8 cellular contexts compared by ENCODE assay signal in the genomic region with DNA sequence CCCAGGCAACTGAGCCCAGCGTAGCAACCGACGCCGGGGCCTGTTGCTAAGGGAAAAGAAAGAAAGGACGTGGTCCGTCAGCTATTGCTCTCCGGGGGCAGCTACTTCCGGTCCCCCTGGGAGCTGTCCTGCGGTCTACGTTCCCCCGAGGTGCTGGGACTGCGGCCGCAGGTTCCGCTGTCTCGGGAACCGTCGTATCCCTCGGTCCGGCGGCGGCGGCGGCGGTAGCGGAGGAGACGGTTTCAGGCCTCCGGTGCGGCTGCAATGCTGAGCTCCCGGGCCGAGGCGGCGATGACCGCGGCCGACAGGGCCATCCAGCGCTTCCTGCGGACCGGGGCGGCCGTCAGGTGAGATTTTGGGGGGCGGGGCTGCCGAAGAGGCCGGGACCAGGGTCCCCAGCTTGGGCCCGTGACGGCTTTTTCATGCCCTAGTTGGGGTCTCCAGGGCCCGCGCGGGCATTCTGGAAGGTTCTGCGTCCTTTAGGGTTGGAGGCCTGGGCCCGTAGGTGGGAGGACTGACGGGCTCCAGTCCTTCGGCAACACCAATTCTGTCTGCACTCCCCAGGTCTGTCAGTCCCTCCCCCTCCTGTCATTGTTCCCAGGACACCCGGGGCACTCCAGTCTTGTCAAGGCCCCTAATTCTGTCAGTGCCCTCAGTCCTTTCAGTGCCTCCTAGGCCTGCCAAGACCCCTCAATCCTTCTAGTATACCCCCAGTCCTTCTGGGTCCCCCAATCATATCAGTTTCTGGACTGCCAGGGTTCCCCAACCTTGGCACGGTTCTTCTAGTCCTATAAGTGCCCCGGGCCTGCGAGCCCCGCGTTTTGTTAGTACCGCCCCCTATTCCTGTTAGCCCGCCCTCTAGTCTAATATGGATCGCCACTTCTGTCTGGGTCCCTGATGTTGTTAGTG. TPM values are rescaled to one million over a fixed set of nuclear protein-coding genes. Genes with fewer than 3 reads are reported as not detected.
DNase-seq lines count a peak whose midpoint lies in the region; ATAC-seq and TF ChIP-seq lines count a peak whose summit lies in the region.

USP30 (plus strand) TSS at position 162 of the 909 bp plus-strand sequence; CDS start at position 265, 103 bp downstream.

- no peaks in the 10 kb centered on the region for H3K27me3 Mint-ChIP-seq in activated CD4-positive, alpha-beta memory T cell treated with anti-CD3 and anti-CD28 coated beads, Interleukin-2, amount 10 ng/mL, durations not matched to agents 7 days and 5 days

- TF ChIP-seq CTCF in lower lobe of right lung (IDR thresholded peaks at IDR 0.05), result no peak

- POLR2A ChIA-PET in activated CD4-positive, alpha-beta memory T cell treated with anti-CD3 and anti-CD28 coated beads, Interleukin-2, amount 10 ng/mL, durations not matched to agents 7 days and 5 days (lab: Charles Lee), result interaction anchor here (0.9 to 3.0 kb wide), 8 partner anchors 34 to 419 kb away, joined by 3 to 13 read pairs (median 5); partner anchors contain the start of genes ALKBH2, SELPLG, SSH1 and UNG

- H3K36me3 ChIP-seq in ectodermal cell (ENCODE audit: control insufficient read depth, insufficient read depth, low read length) (no peaks in the 10 kb centered on the region), lower lobe of right lung (peaks cover 11% of the 10 kb centered on the region)

- ATAC-seq in GM19372 (IDR thresholded peaks at IDR 0.05; ENCODE audit: low read depth, unreplicated experiment), result peak; percentile 74
- ATAC-seq in HG03521 (IDR thresholded peaks at IDR 0.05; ENCODE audit: unreplicated experiment), result peak; percentile 78
- ATAC-seq in lower lobe of right lung, result peak; percentile 96 to 98

- peaks cover 6% of the 10 kb centered on the region for H3K36me3 Mint-ChIP-seq in activated CD4-positive, alpha-beta memory T cell treated with anti-CD3 and anti-CD28 coated beads, Interleukin-2, amount 10 ng/mL, durations not matched to agents 7 days and 5 days (ENCODE audit: low read depth)

- H3K4me3 ChIP-seq in ectodermal cell (ENCODE audit: insufficient read depth, low read depth, low read length) (peak within 1 kb of the TSS; percentile 95), lower lobe of right lung (peak within 1 kb of the TSS; percentile 100)

- CTCF ChIA-PET in activated CD4-positive, alpha-beta memory T cell treated with anti-CD3 and anti-CD28 coated beads, Interleukin-2, amount 10 ng/mL, durations not matched to agents 7 days and 5 days (lab: Charles Lee), result interaction anchor here (0.6 to 1.7 kb wide), 2 partner anchors 40 to 191 kb away, joined by 3 to 4 read pairs; partner anchors contain the start of gene ALKBH2

- no peak within 1 kb of the TSS for H3K27ac ChIP-seq in ectodermal cell (ENCODE audit: insufficient read depth, low read depth, low read length, poor library complexity, severe bottlenecking)
- H3K27ac ChIP-seq in lower lobe of right lung, result peak within 1 kb of the TSS; percentile 94

- H3K4me1 ChIP-seq in ectodermal cell (ENCODE audit: control insufficient read depth, insufficient read depth, low read length) (peaks cover 7% of the 10 kb centered on the region), lower lobe of right lung (peaks cover 24% of the 10 kb centered on the region)

- H3K4me3 Mint-ChIP-seq in activated CD4-positive, alpha-beta memory T cell treated with anti-CD3 and anti-CD28 coated beads, Interleukin-2, amount 10 ng/mL, durations not matched to agents 7 days and 5 days, result peak within 1 kb of the TSS; percentile 85

- DNase-seq in CD1c-positive myeloid dendritic cell (ENCODE audit: extremely low spot score), result peak; percentile 91
- peak; percentile 85 for DNase-seq in NCI-H774 (lab: John Stamatoyannopoulos, UW)
- peak; percentile 85 for DNase-seq in activated CD4-positive, alpha-beta memory T cell treated with anti-CD3 and anti-CD28 coated beads, Interleukin-2, amount 10 ng/mL, durations not matched to agents 7 days and 5 days
- peak; percentile 89 for DNase-seq in lower lobe of right lung
- peak; percentile 75 to 78 for DNase-seq in stimulated activated CD4-positive, alpha-beta T cell treated with anti-CD3 and anti-CD28 coated beads, Interleukin-4, amount 100 ng/mL, for 48 hours (ENCODE audit: low read depth in 2 of 2)

- H3K27ac Mint-ChIP-seq in activated CD4-positive, alpha-beta memory T cell treated with anti-CD3 and anti-CD28 coated beads, Interleukin-2, amount 10 ng/mL, durations not matched to agents 7 days and 5 days, result peak within 1 kb of the TSS; percentile 91

- H3K27me3 ChIP-seq in ectodermal cell (ENCODE audit: control insufficient read depth, insufficient read depth, low read length, poor library complexity, severe bottlenecking) (no peaks in the 10 kb centered on the region), lower lobe of right lung (ENCODE audit: low read depth) (no peaks in the 10 kb centered on the region)

- 0% methylated on average over 61 of the region's 61 CpGs for WGBS in ectodermal cell, 2 experiments

- H3K4me1 Mint-ChIP-seq in activated CD4-positive, alpha-beta memory T cell treated with anti-CD3 and anti-CD28 coated beads, Interleukin-2, amount 10 ng/mL, durations not matched to agents 7 days and 5 days, result peaks cover 16% of the 10 kb centered on the region

- intact Hi-C loops in lower lobe of right lung (cut with DNase I), result no loop called here

- H3K9me3 Mint-ChIP-seq in activated CD4-positive, alpha-beta memory T cell treated with anti-CD3 and anti-CD28 coated beads, Interleukin-2, amount 10 ng/mL, durations not matched to agents 7 days and 5 days, result no peaks in the 10 kb centered on the region

- no peaks in the 10 kb centered on the region for H3K9me3 ChIP-seq in ectodermal cell (ENCODE audit: control insufficient read depth, low read length)
- no peaks in the 10 kb centered on the region for H3K9me3 ChIP-seq in lower lobe of right lung

RNA-seq across cellular contexts. Expression of gene USP30, which starts in this region (rescaled TPM):
- total RNA-seq in activated CD4-positive, alpha-beta memory T cell treated with anti-CD3 and anti-CD28 coated beads, Interleukin-2, amount 10 ng/mL, durations not matched to agents 7 days and 5 days, result 10 to 100 TPM in 1 of 2 experiments, 1 to 10 TPM in 1; 6.9 to 13.7 TPM
- 15.6 TPM for polyA plus RNA-seq in ectodermal cell (2013, experiment 1 of 4)
- polyA plus RNA-seq in ectodermal cell (2013, experiment 2 of 4), result 17.2 TPM
- polyA plus RNA-seq in ectodermal cell (2013, experiment 3 of 4), result 18.8 TPM
- polyA plus RNA-seq in ectodermal cell (2013, experiment 4 of 4), result 17.6 TPM
- 13.9 TPM for total RNA-seq in lower lobe of right lung
